8 cellular contexts compared by ENCODE assay signal in genomic region chr5:77168187-77168883, GRCh38. TPM values are rescaled to one million over a fixed set of nuclear protein-coding genes. Genes with fewer than 3 reads are reported as not detected.
DNase-seq lines count a peak whose midpoint lies in the region; ATAC-seq and FAIRE-seq lines count a peak whose summit lies in the region.

No MANE protein-coding gene starts in this region.

- peak; percentile 18 for DNase-seq in DMS 273 treated with DMSO at 0.1 percent for 48 hours (lab: John Stamatoyannopoulos, UW)
- DNase-seq in RPMI7951 (ENCODE audit: low read depth): peak; percentile 54
- peak; percentile 40 to 51 for DNase-seq in frontal cortex (ENCODE audit: low spot score in 2 of 2)
- DNase-seq in posterior vena cava (ENCODE audit: low spot score): peak; percentile 84
- no peak for DNase-seq in SW 1271 (lab: John Stamatoyannopoulos, UW)
- no peak for DNase-seq in NCI-H146 treated with DMSO at 0.1 percent for 48 hours (lab: John Stamatoyannopoulos, UW; ENCODE audit: unreplicated experiment)
- no peak for DNase-seq in stimulated activated CD4-positive, alpha-beta T cell treated with anti-CD3 and anti-CD28 coated beads, Interleukin-2, amount 100 ng/mL, for 48 hours

- FAIRE-seq in frontal cortex (lab: Jason Lieb, UNC): no peak

- intact Hi-C loops in posterior vena cava (cut with DNase I): loop anchor here in 1 of 2 donors (5.0 kb wide), 1 partner anchor 1499 kb away; no protein-coding TSS in a partner anchor

- ATAC-seq in HG03571 (IDR thresholded peaks at IDR 0.05; ENCODE audit: unreplicated experiment): no peak

RNA-seq across cellular contexts. Expression of gene PDE8B, which starts 42.1 kb away (rescaled TPM):
- not detected in 2 replicates for total RNA-seq in RPMI7951 (2014; rRNA removed; shearing (Covaris generic))
- total RNA-seq in frontal cortex (7.3 TPM), posterior vena cava (10 to 100 TPM in 1 of 2 donors, 1 to 10 TPM in 1; 7.7 to 15.1 TPM)

Comparison
In these comparisons a context has a peak if more than half of its experiments do, and no peak if none do; other contexts are left out.
1. DNase-seq: peak in DMS 273 treated with DMSO at 0.1 percent for 48 hours (single experiment), RPMI7951 (single experiment), frontal cortex (2 of 2) and posterior vena cava (single experiment); none in SW 1271 (0 of 2), NCI-H146 treated with DMSO at 0.1 percent for 48 hours (single experiment) and stimulated activated CD4-positive, alpha-beta T cell treated with anti-CD3 and anti-CD28 coated beads, Interleukin-2, amount 100 ng/mL, for 48 hours (0 of 2).